Comparison of ENCODE assay signal across 8 cellular contexts in genomic region chr12:53624956-53625355, GRCh38. TPM values are rescaled to one million over a fixed set of nuclear protein-coding genes. Genes with fewer than 3 reads are reported as not detected.
A peak's percentile ranks its signal among the peaks of the same experiment; 100 is the strongest.
DNase-seq lines count a peak whose midpoint lies in the region; FAIRE-seq and TF ChIP-seq lines count a peak whose summit lies in the region.

No MANE protein-coding gene starts in this region.

- 20 to 27% (median 22%) methylated on average over 4 of the region's 4 CpGs for WGBS in ovary, 3 donors

- H3K36me3 Mint-ChIP-seq in Calu3 (ENCODE audit: insufficient read depth, unreplicated experiment): peaks cover 18% of the 10 kb centered on the region

- CTCF ChIA-PET in Calu3 (lab: Charles Lee): interaction anchor here (1.5 kb wide), 1 partner anchor 51 kb away, joined by 4 read pairs; the partner anchor contains the start of gene ATP5MC2
- CTCF ChIA-PET in PC-9 (lab: Charles Lee): interaction anchor here (0.5 to 0.6 kb wide), 2 partner anchors 45 to 79 kb away, joined by 3 read pairs; no protein-coding TSS in a partner anchor
- CTCF ChIA-PET in endothelial cell of umbilical vein (lab: Charles Lee): interaction anchor here (1.3 to 3.9 kb wide), 4 partner anchors 9 to 121 kb away, joined by 4 to 28 read pairs (median 10); partner anchors contain the start of gene ATP5MC2

- no peaks in the 10 kb centered on the region for H3K9me2 ChIP-seq in PC-9 (ENCODE audit: insufficient read depth)

- TF ChIP-seq EP300 in ovary (IDR thresholded peaks at IDR 0.05): no peak

- no peaks in the 10 kb centered on the region for H3K9me1 ChIP-seq in endothelial cell of umbilical vein (replicated peaks; ENCODE audit: control insufficient read depth, extremely low read depth, insufficient read depth, low read length)

- dilution Hi-C loops in endothelial cell of umbilical vein (cut with MboI; ENCODE audit: extremely low pct_ligation_motif_present, low sequenced_read_pairs): no loop called here

- H3K9me3 Mint-ChIP-seq in Calu3 (ENCODE audit: low read depth, unreplicated experiment): no peaks in the 10 kb centered on the region

- H3K27ac ChIP-seq in PC-9: no peak overlapping the region
- H3K27ac ChIP-seq in endothelial cell of umbilical vein (ENCODE audit: insufficient read depth, low read depth, low read length): peak overlapping the region; percentile 86
- peak overlapping the region; percentile 53 to 93 for H3K27ac ChIP-seq in ovary

- no peaks in the 10 kb centered on the region for H3K27me3 Mint-ChIP-seq in Calu3 (ENCODE audit: unreplicated experiment)

- H3K9me3 ChIP-seq in PC-9 (ENCODE audit: insufficient read depth, low read depth) (no peaks in the 10 kb centered on the region), endothelial cell of umbilical vein (replicated peaks; ENCODE audit: control insufficient read depth, insufficient read depth, low read length) (no peaks in the 10 kb centered on the region), ovary (no peaks in the 10 kb centered on the region)

- FAIRE-seq in endothelial cell of umbilical vein (lab: Jason Lieb, UNC): no peak
- FAIRE-seq in GM12891 (lab: Jason Lieb, UNC): no peak
- no peak for FAIRE-seq in GM19239 (lab: Jason Lieb, UNC)

- H3K4me2 ChIP-seq in PC-9 (peak overlapping the region; percentile 100), endothelial cell of umbilical vein (ENCODE audit: insufficient read depth, low read length) (peak overlapping the region; percentile 100)

- peak; percentile 22 for TF ChIP-seq POLR2A in endothelial cell of umbilical vein (IDR thresholded peaks at IDR 0.05; ENCODE audit: low read depth, low read length)
- no peak for TF ChIP-seq POLR2A in ovary (IDR thresholded peaks at IDR 0.05)
- TF ChIP-seq POLR2A in GM12891 (IDR thresholded peaks at IDR 0.05; ENCODE audit: low read depth, low read length): no peak

- H3K4me1 Mint-ChIP-seq in Calu3 (ENCODE audit: low read depth, unreplicated experiment): peaks cover 16% of the 10 kb centered on the region

- H3K9ac ChIP-seq in endothelial cell of umbilical vein (replicated peaks; ENCODE audit: extremely low read depth, insufficient read depth, low read length): peak overlapping the region; percentile 95

- BruUV-seq in Calu3 (replicated peaks; lab: Mats Ljungman, UMichigan): no TSS peak
- BruUV-seq in PC-9 (replicated peaks; lab: Mats Ljungman, UMichigan): TSS peak; percentile 31
- BruUV-seq in endothelial cell of umbilical vein (replicated peaks; lab: Mats Ljungman, UMichigan): TSS peak; percentile 22

- H3K36me3 ChIP-seq in PC-9 (ENCODE audit: low read depth) (no peaks in the 10 kb centered on the region), endothelial cell of umbilical vein (ENCODE audit: control insufficient read depth in 2 of 2, extremely low read depth in 1 of 2, insufficient read depth in 2 of 2, low read length in 2 of 2) (no peaks in the 10 kb centered on the region), ovary (no peaks in the 10 kb centered on the region)

- intact Hi-C loops in Calu3 (cut with micrococcal nuclease; ENCODE audit: unreplicated experiment): loop anchor here (10.0 kb wide), 1 partner anchor 50 kb away; the partner anchor contains the start of gene ATP5MC2
- intact Hi-C loops in PC-9 (cut with micrococcal nuclease; ENCODE audit: unreplicated experiment): no loop called here
- intact Hi-C loops in endothelial cell of umbilical vein (cut with micrococcal nuclease): loop anchor here (2.0 kb wide), 1 partner anchor 28 kb away; no protein-coding TSS in a partner anchor
- intact Hi-C loops in ovary (cut with DNase I): loop anchor here in 2 of 4 donors (5.0 to 10.0 kb wide), 2 partner anchors 50 to 52 kb away; partner anchors contain the start of gene ATP5MC2 (in 2 of the 2)

- H4K20me1 ChIP-seq in PC-9 (ENCODE audit: insufficient read depth) (no peaks in the 10 kb centered on the region; the same call in 1 of the 2 replicates), endothelial cell of umbilical vein (replicated peaks; ENCODE audit: control insufficient read depth, extremely low read depth, insufficient read depth, low read length) (no peaks in the 10 kb centered on the region)

- H3K79me2 ChIP-seq in PC-9 (ENCODE audit: low read depth) (peaks cover 53% of the 10 kb centered on the region), endothelial cell of umbilical vein (ENCODE audit: control insufficient read depth, insufficient read depth, low read length) (peaks cover 54% of the 10 kb centered on the region)

- TF ChIP-seq CTCF in Calu3 (IDR thresholded peaks at IDR 0.05; ENCODE audit: unreplicated experiment) (no peak), PC-9 (conservative IDR thresholded peaks at IDR 0.05) (no peak), endothelial cell of umbilical vein (IDR thresholded peaks at IDR 0.05; ENCODE audit: extremely low read depth in 1 of 2, insufficient read depth in 1 of 2, low read depth in 1 of 2, low read length in 2 of 2) (no peak), ovary (IDR thresholded peaks at IDR 0.05) (no peak)

- peak overlapping the region; percentile 83 for H3K27ac Mint-ChIP-seq in Calu3 (ENCODE audit: unreplicated experiment)

- H2AFZ ChIP-seq in PC-9 (no peak overlapping the region), endothelial cell of umbilical vein (ENCODE audit: low read depth, low read length) (no peak overlapping the region)

- POLR2A ChIA-PET in PC-9 (lab: Charles Lee; ENCODE audit: unreplicated experiment): interaction anchor here (0.6 to 0.7 kb wide), 2 partner anchors 251 to 546 kb away, joined by 7 to 9 read pairs; partner anchors contain the start of gene SPRYD3
- POLR2A ChIA-PET in endothelial cell of umbilical vein (lab: Charles Lee): interaction anchor here (0.5 to 1.2 kb wide), 2 partner anchors 43 to 67 kb away, joined by 3 to 4 read pairs; no protein-coding TSS in a partner anchor

- H3K4me3 ChIP-seq in PC-9: peak overlapping the region; percentile 82
- peak overlapping the region; percentile 61 to 97 (median 87) for H3K4me3 ChIP-seq in endothelial cell of umbilical vein (replicated peaks in 1 of 3; ENCODE audit: insufficient read depth in 1 of 3, low read depth in 1 of 3, low read length in 3 of 3)
- peak overlapping the region; percentile 74 for H3K4me3 ChIP-seq in ovary

- DNase-seq in Calu3: no peak
- no peak for DNase-seq in PC-9
- DNase-seq in endothelial cell of umbilical vein (ENCODE audit: low read depth, low spot score): peak; percentile 36
- no peak for DNase-seq in ovary
- DNase-seq in COR-L47 (lab: John Stamatoyannopoulos, UW): no peak
- DNase-seq in GM12891 (ENCODE audit: insufficient read length, low spot score): no peak
- no peak for DNase-seq in GM19239 (ENCODE audit: insufficient read length, low spot score)
- DNase-seq in mucosa of gallbladder (ENCODE audit: low spot score): no peak

- H3K4me1 ChIP-seq in PC-9 (replicated peaks; ENCODE audit: insufficient read depth) (peaks cover 29% of the 10 kb centered on the region), endothelial cell of umbilical vein (ENCODE audit: control insufficient read depth, extremely low read depth, insufficient read depth, low read length) (peaks cover 29% of the 10 kb centered on the region), ovary (ENCODE audit: insufficient read depth) (peaks cover 6% of the 10 kb centered on the region)

- peak overlapping the region; percentile 84 for H3K4me3 Mint-ChIP-seq in Calu3 (ENCODE audit: low read depth, unreplicated experiment)

- H3K27me3 ChIP-seq in PC-9 (ENCODE audit: insufficient read depth, low read depth) (no peaks in the 10 kb centered on the region), endothelial cell of umbilical vein (ENCODE audit: control insufficient read depth in 2 of 2, insufficient read depth in 2 of 2, low read length in 2 of 2) (no peaks in the 10 kb centered on the region), ovary (no peaks in the 10 kb centered on the region)

- 0 out of 2 replicates have a peak, but pooled peaks cover 6% of the 10 kb centered on the region for H3F3A ChIP-seq in PC-9 (ENCODE audit: insufficient read depth, low read depth)

TF ChIP-seq in endothelial cell of umbilical vein, 7 proteins besides CTCF, POLR2A, EP300 and RAD21 (continues in another document):
- no peak for TF ChIP-seq POLR2AphosphoS5 (IDR thresholded peaks at IDR 0.05; ENCODE audit: insufficient read depth, low read depth, low read length)

TF ChIP-seq in GM12891, 5 proteins besides CTCF, POLR2A, EP300 and RAD21:
- TF ChIP-seq POLR2AphosphoS5 (IDR thresholded peaks at IDR 0.05; ENCODE audit: low read depth, low read length) (no peak), POU2F2 (IDR thresholded peaks at IDR 0.05; ENCODE audit: low read depth, low read length) (no peak), SPI1 (IDR thresholded peaks at IDR 0.05; ENCODE audit: low read depth, low read length) (no peak), PAX5 (IDR thresholded peaks at IDR 0.05; ENCODE audit: insufficient read depth, low read length, severe bottlenecking) (no peak), TAF1 (IDR thresholded peaks at IDR 0.05; ENCODE audit: low read depth, low read length) (no peak)

RNA-seq across cellular contexts. Expression of gene ATF7, which starts 1.2 kb away (rescaled TPM):
- total RNA-seq in Calu3 (2022): 18.0 and 24.9 TPM in 2 replicates
- total RNA-seq in PC-9 (2021): 16.3 and 24.7 TPM in 2 replicates
- total RNA-seq in endothelial cell of umbilical vein: 56.9 and 68.5 TPM in 2 replicates
- polyA plus RNA-seq in endothelial cell of umbilical vein: 31.4 and 36.0 TPM in 2 replicates
- polyA plus RNA-seq in endothelial cell of umbilical vein (2011; cell fraction: cytosol; rRNA removed): 28.0 and 28.4 TPM in 2 replicates
- 68.6 and 78.7 TPM in 2 replicates for polyA plus RNA-seq in endothelial cell of umbilical vein (2011; cell fraction: nucleus; rRNA removed)
- polyA plus RNA-seq in endothelial cell of umbilical vein (2012): 28.7 and 33.8 TPM in 2 replicates
- polyA minus RNA-seq in endothelial cell of umbilical vein: 64.9 and 76.4 TPM in 2 replicates
- polyA minus RNA-seq in endothelial cell of umbilical vein (2011; cell fraction: cytosol; rRNA and poly(A)+ RNA removed): 14.8 TPM
- polyA minus RNA-seq in endothelial cell of umbilical vein (2011; cell fraction: nucleus; rRNA and poly(A)+ RNA removed): 55.6 and 80.4 TPM in 2 replicates
- 10 to 100 TPM; 19.8 to 60.8 (median 41.3) TPM for total RNA-seq in ovary
- 10 to 100 TPM; 25.1 to 68.5 TPM for polyA plus RNA-seq in ovary
- 12.5 TPM for polyA plus RNA-seq in GM12891 (2012; ENCODE audit: low read depth, missing spikeins)
- total RNA-seq in mucosa of gallbladder: 53.3 TPM

RNA-seq across cellular contexts. Expression of gene ATP5MC2, which starts 50.9 kb away (rescaled TPM):
- 169 and 173 TPM in 2 replicates for total RNA-seq in Calu3 (2022)
- total RNA-seq in PC-9 (2021): 270 and 280 TPM in 2 replicates
- total RNA-seq in endothelial cell of umbilical vein: 375 and 402 TPM in 2 replicates
- polyA plus RNA-seq in endothelial cell of umbilical vein: 820 and 971 TPM in 2 replicates
- 532 and 616 TPM in 2 replicates for polyA plus RNA-seq in endothelial cell of umbilical vein (2011; cell fraction: cytosol; rRNA removed)
- 178 and 218 TPM in 2 replicates for polyA plus RNA-seq in endothelial cell of umbilical vein (2011; cell fraction: nucleus; rRNA removed)
- polyA plus RNA-seq in endothelial cell of umbilical vein (2012): 505 and 689 TPM in 2 replicates
- 1,130 and 1,205 TPM in 2 replicates for polyA minus RNA-seq in endothelial cell of umbilical vein
- 471 TPM for polyA minus RNA-seq in endothelial cell of umbilical vein (2011; cell fraction: cytosol; rRNA and poly(A)+ RNA removed)
- polyA minus RNA-seq in endothelial cell of umbilical vein (2011; cell fraction: nucleus; rRNA and poly(A)+ RNA removed): 100 and 119 TPM in 2 replicates
- total RNA-seq in ovary: 100 to 1,000 TPM; 241 to 345 (median 289) TPM
- 100 to 1,000 TPM; 438 to 485 TPM for polyA plus RNA-seq in ovary
- 655 TPM for polyA plus RNA-seq in GM12891 (2012; ENCODE audit: low read depth, missing spikeins)
- total RNA-seq in mucosa of gallbladder: 318 TPM
